ENCODE assay signal across 9 cellular contexts in the genomic region with DNA sequence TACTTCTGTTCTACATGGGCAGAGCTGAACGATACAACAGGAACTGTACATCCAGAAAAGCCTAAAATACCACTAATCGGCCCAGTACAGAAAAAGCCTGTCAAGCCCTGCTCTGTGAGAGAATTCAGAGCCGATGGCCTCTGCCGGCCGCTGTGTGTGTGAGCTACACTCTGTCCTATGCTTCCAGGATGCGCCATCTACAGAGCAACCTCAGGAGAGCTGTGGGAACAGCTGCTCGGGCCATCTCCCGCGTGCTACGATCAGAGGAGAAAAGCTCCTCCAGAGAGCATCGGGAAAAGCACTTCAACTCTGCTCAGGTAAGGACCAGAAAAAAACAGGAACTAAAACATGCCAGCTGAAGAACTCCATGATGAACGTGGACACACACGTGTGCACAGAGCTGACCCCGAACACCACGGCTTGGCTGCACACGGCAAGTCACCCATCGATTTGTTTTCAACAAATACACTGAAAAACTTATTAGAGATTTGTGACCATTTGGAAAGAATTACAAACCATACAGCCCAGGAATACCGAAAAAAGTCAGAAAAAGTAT.
A peak's percentile ranks its signal among the peaks of the same experiment; 100 is the strongest.
DNase-seq lines count a peak whose midpoint lies in the region; ATAC-seq, FAIRE-seq and TF ChIP-seq lines count a peak whose summit lies in the region.
"Had no signal": no experiment of that assay in that cellular context is flagged by ENCODE, and none has a peak within 500 bp of the region (broad histone marks: within the 10 kb centered on the region; RNA-seq: fewer than 3 reads in every experiment).

No MANE protein-coding gene starts in this region.

- H3K36me3 ChIP-seq in BJ (ENCODE audit: control insufficient read depth, insufficient read depth, low read length): peaks cover 4% of the 10 kb centered on the region
- H3K36me3 ChIP-seq in astrocyte (ENCODE audit: insufficient read depth, low read length): peaks cover 2% of the 10 kb centered on the region
- peaks cover 0 to 11% of the 10 kb centered on the region in 2 donors for H3K36me3 ChIP-seq in gastroesophageal sphincter

- no peak for TF ChIP-seq EP300 in gastroesophageal sphincter (IDR thresholded peaks at IDR 0.05)

- FAIRE-seq in astrocyte (lab: Jason Lieb, UNC): no peak

- H3K4me3 Mint-ChIP-seq in IgD-negative memory B cell (peak overlapping the region; percentile 4 to 82 (median 68)), astrocyte (ENCODE audit: unreplicated experiment) (no peak overlapping the region), memory B cell (peak overlapping the region; percentile 76)

- peaks cover 37% of the 10 kb centered on the region for H3K4me1 ChIP-seq in astrocyte (ENCODE audit: insufficient read depth, low read length)
- peaks cover 0 to 76% (median 24%) of the 10 kb centered on the region in 3 donors for H3K4me1 ChIP-seq in gastroesophageal sphincter

- WGBS in gastroesophageal sphincter (ENCODE audit: low coverage in 1 of 2), 2 donors: 59 to 62% methylated on average over 10 of the region's 18 CpGs

- no peak for TF ChIP-seq POLR2A in gastroesophageal sphincter (IDR thresholded peaks at IDR 0.05)

- H2AFZ ChIP-seq in astrocyte (ENCODE audit: low read depth, low read length): no peak overlapping the region

- H3K9me3 Mint-ChIP-seq in IgD-negative memory B cell (peaks cover 0 to 2% (median 0%) of the 10 kb centered on the region in 3 donors), astrocyte (ENCODE audit: unreplicated experiment) (no peaks in the 10 kb centered on the region), memory B cell (peaks cover 2% of the 10 kb centered on the region)

- CTCF ChIA-PET in BJ (lab: Yijun Ruan, JAX): no interaction called here

- peak; percentile 19 for ATAC-seq in memory B cell (ENCODE audit: low read depth)
- no peak for ATAC-seq in gastroesophageal sphincter

- peak overlapping the region; percentile 59 to 91 (median 73) for H3K27ac Mint-ChIP-seq in IgD-negative memory B cell
- peak overlapping the region; percentile 84 for H3K27ac Mint-ChIP-seq in astrocyte (ENCODE audit: unreplicated experiment)
- peak overlapping the region; percentile 78 for H3K27ac Mint-ChIP-seq in memory B cell

- H3K9me3 ChIP-seq in astrocyte (ENCODE audit: insufficient read depth, low read depth, low read length): no peaks in the 10 kb centered on the region
- peaks cover 0 to 9% (median 0%) of the 10 kb centered on the region in 3 donors for H3K9me3 ChIP-seq in gastroesophageal sphincter

- DNase-seq in BJ (ENCODE audit: low read depth): no peak
- no peak for DNase-seq in astrocyte (ENCODE audit: low read depth)
- DNase-seq in memory B cell (ENCODE audit: low spot score in 2 of 2): no peak
- DNase-seq in stimulated activated naive CD4-positive, alpha-beta T cell (lab: John Stamatoyannopoulos, UW): no peak
- no peak for DNase-seq in RKO (ENCODE audit: low spot score)
- DNase-seq in activated gamma-delta T cell (lab: John Stamatoyannopoulos, UW): no peak
- DNase-seq: activated naive CD4-positive, alpha-beta T cell treated with Interleukin-2 at 50 U/mL for 16 hours had no signal

- peak; percentile 40 for TF ChIP-seq CTCF in BJ (IDR thresholded peaks at IDR 0.05; ENCODE audit: insufficient read depth, low read depth, low read length)
- no peak for TF ChIP-seq CTCF in astrocyte (IDR thresholded peaks at IDR 0.05; ENCODE audit: insufficient read depth, low read depth, low read length)
- TF ChIP-seq CTCF in gastroesophageal sphincter (IDR thresholded peaks at IDR 0.05): no peak

- H3K36me3 Mint-ChIP-seq in IgD-negative memory B cell (peaks cover 11% of the 10 kb centered on the region), astrocyte (ENCODE audit: low read depth, unreplicated experiment) (peaks cover 20% of the 10 kb centered on the region), memory B cell (peaks cover 22% of the 10 kb centered on the region)

- no peaks in the 10 kb centered on the region for H3K27me3 ChIP-seq in BJ (ENCODE audit: control insufficient read depth, insufficient read depth, low read length)
- H3K27me3 ChIP-seq in astrocyte (ENCODE audit: insufficient read depth, low read length): no peaks in the 10 kb centered on the region
- no peaks in the 10 kb centered on the region for H3K27me3 ChIP-seq in gastroesophageal sphincter

- peaks cover 98% of the 10 kb centered on the region for H4K20me1 ChIP-seq in astrocyte (ENCODE audit: insufficient read depth, low read length)

- H3K4me3 ChIP-seq in BJ (ENCODE audit: low read depth, low read length) (no peak overlapping the region), astrocyte (ENCODE audit: insufficient read depth, low read depth, low read length) (no peak overlapping the region), gastroesophageal sphincter (no peak overlapping the region)

- H3K9ac ChIP-seq in astrocyte (ENCODE audit: low read length): peak overlapping the region; percentile 51

- peaks cover 100% of the 10 kb centered on the region for H3K79me2 ChIP-seq in astrocyte (ENCODE audit: insufficient read depth, low read length)

- H3K4me2 ChIP-seq in astrocyte (ENCODE audit: low read length): peak overlapping the region; percentile 28

- H3K4me1 Mint-ChIP-seq in IgD-negative memory B cell: peaks cover 43 to 50% (median 49%) of the 10 kb centered on the region in 3 donors
- peaks cover 58% of the 10 kb centered on the region for H3K4me1 Mint-ChIP-seq in astrocyte (ENCODE audit: low read depth, unreplicated experiment)
- peaks cover 32% of the 10 kb centered on the region for H3K4me1 Mint-ChIP-seq in memory B cell

- peak overlapping the region; percentile 81 for H3K27ac ChIP-seq in astrocyte (ENCODE audit: low read depth, low read length)
- H3K27ac ChIP-seq in gastroesophageal sphincter: peak overlapping the region in 1 of 4 donors; percentile 32

- POLR2A ChIA-PET in BJ (lab: Charles Lee): no interaction called here

- no peaks in the 10 kb centered on the region for H3K27me3 Mint-ChIP-seq in IgD-negative memory B cell
- H3K27me3 Mint-ChIP-seq in astrocyte (ENCODE audit: low read depth, unreplicated experiment): no peaks in the 10 kb centered on the region
- H3K27me3 Mint-ChIP-seq in memory B cell: no peaks in the 10 kb centered on the region
